8 cellular contexts compared by ENCODE assay signal in the genomic region with DNA sequence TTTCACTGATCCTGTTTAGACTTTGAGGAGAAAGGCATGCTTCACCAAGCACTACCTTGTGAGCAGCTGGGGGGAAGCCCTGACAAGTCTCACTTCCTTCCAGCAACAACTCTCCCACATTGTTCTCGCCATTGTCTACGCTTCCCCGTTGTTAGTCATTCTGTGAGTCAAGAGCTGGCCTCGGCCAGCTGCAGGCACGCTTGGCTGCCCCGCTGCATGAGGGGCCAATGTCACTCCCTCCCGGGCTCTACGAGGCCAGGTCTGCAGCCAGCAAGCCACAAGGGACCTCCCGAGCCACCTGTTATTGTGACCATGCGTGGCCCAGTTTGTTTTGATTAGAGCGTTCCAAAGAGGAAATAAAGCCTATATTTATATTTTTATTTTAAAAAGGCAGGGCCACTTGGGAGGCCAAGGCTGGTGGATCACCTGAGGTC.
DNase-seq lines count a peak whose midpoint lies in the region; ATAC-seq and TF ChIP-seq lines count a peak whose summit lies in the region.

No MANE protein-coding gene starts in this region.

- no peak overlapping the region for H3K4me3 ChIP-seq in Caco-2 (ENCODE audit: low read depth, low read length)

- peaks cover 29% of the 10 kb centered on the region for H3K9me3 Mint-ChIP-seq in Caco-2 (ENCODE audit: unreplicated experiment)

- no peaks in the 10 kb centered on the region for H3K9me3 ChIP-seq in Caco-2

- no peaks in the 10 kb centered on the region for H3K36me3 Mint-ChIP-seq in Caco-2 (ENCODE audit: insufficient read depth, unreplicated experiment)

- POLR2A ChIA-PET in Caco-2 (lab: Charles Lee): no interaction called here

- no peaks in the 10 kb centered on the region for H3K4me1 ChIP-seq in Caco-2

- CTCF ChIA-PET in Caco-2 (lab: Charles Lee): no interaction called here

- no peaks in the 10 kb centered on the region for H3K4me1 Mint-ChIP-seq in Caco-2 (ENCODE audit: low read depth, unreplicated experiment)

- no peak overlapping the region for H3K27ac Mint-ChIP-seq in Caco-2 (ENCODE audit: unreplicated experiment)

- H3K36me3 ChIP-seq in Caco-2 (ENCODE audit: control insufficient read depth, insufficient read depth, low read length): no peaks in the 10 kb centered on the region

- H3K4me3 Mint-ChIP-seq in Caco-2 (ENCODE audit: unreplicated experiment): no peak overlapping the region

- no peaks in the 10 kb centered on the region for H3K27me3 Mint-ChIP-seq in Caco-2 (ENCODE audit: insufficient read depth, unreplicated experiment)

- in situ Hi-C loops in GM13977 (cut with MboI; ENCODE audit: low pct_unique_long_range_greater_than_20kb, low sequenced_read_pairs, unreplicated experiment): no loop called here

- intact Hi-C loops in Caco-2 (cut with micrococcal nuclease; ENCODE audit: unreplicated experiment): no loop called here

- peak; percentile 83 for DNase-seq in GM13977 (ENCODE audit: low spot score)
- DNase-seq in UCSD-AML1 (lab: John Stamatoyannopoulos, UW; ENCODE audit: unreplicated experiment): peak; percentile 44
- DNase-seq in kidney tubule cell (ENCODE audit: low spot score): peak; percentile 99
- DNase-seq in cerebellar cortex (ENCODE audit: low spot score): no peak
- DNase-seq in NCI-H526 treated with DMSO at 0.1 percent for 48 hours (lab: John Stamatoyannopoulos, UW): no peak
- DNase-seq in Caco-2: no peak

- TF ChIP-seq CTCF in GM13977 (IDR thresholded peaks at IDR 0.05; ENCODE audit: extremely low read depth, insufficient read depth, missing control alignments): no peak
- no peak for TF ChIP-seq CTCF in Caco-2 (IDR thresholded peaks at IDR 0.05; ENCODE audit: insufficient read depth in 1 of 2, low read depth in 1 of 2, low read length in 1 of 2, severe bottlenecking in 1 of 2, unreplicated experiment in 1 of 2)

- ATAC-seq in GM21360 (IDR thresholded peaks at IDR 0.05; ENCODE audit: unreplicated experiment) (peak; percentile 98), HG03520 (IDR thresholded peaks at IDR 0.05; ENCODE audit: unreplicated experiment) (peak; percentile 98)

- BruUV-seq in Caco-2 (replicated peaks; lab: Mats Ljungman, UMichigan): no TSS peak

- H3K27me3 ChIP-seq in Caco-2 (replicated peaks; ENCODE audit: control insufficient read depth, insufficient read depth, low read length): no peaks in the 10 kb centered on the region

Comparison
In these comparisons a context has a peak if more than half of its experiments do, and no peak if none do; other contexts are left out.
1. DNase-seq: peak in GM13977 (single experiment), UCSD-AML1 (single experiment) and kidney tubule cell (single experiment); none in cerebellar cortex (single experiment), NCI-H526 treated with DMSO at 0.1 percent for 48 hours (single experiment) and Caco-2 (0 of 2).